In genomic region chr13:100625447-100625846, GRCh38 we compare ENCODE assay signal across 2 cellular contexts.
TF ChIP-seq lines count a peak whose summit lies in the region.

No MANE protein-coding gene starts in this region.

TF ChIP-seq in WTC11, 78 proteins besides CTCF, POLR2A, EP300 and RAD21:
- TF ChIP-seq JUN (CRISPR knock-in tag; IDR thresholded peaks at IDR 0.05) (no peak), ZBTB43 (CRISPR knock-in tag; IDR thresholded peaks at IDR 0.05) (no peak), ATF1 (CRISPR knock-in tag; IDR thresholded peaks at IDR 0.05) (no peak), ZNF232 (CRISPR knock-in tag; IDR thresholded peaks at IDR 0.05) (no peak), SOX15 (CRISPR knock-in tag; IDR thresholded peaks at IDR 0.05) (no peak), SP1 (CRISPR knock-in tag; conservative IDR thresholded peaks at IDR 0.05) (no peak), HMGXB4 (CRISPR knock-in tag; IDR thresholded peaks at IDR 0.05) (no peak), SMAD4 (CRISPR knock-in tag; IDR thresholded peaks at IDR 0.05) (no peak), TP53 (CRISPR knock-in tag; IDR thresholded peaks at IDR 0.05) (no peak), ZNF219 (CRISPR knock-in tag; IDR thresholded peaks at IDR 0.05; ENCODE audit: borderline replicate concordance) (no peak)
- TF ChIP-seq, protein P1, sequence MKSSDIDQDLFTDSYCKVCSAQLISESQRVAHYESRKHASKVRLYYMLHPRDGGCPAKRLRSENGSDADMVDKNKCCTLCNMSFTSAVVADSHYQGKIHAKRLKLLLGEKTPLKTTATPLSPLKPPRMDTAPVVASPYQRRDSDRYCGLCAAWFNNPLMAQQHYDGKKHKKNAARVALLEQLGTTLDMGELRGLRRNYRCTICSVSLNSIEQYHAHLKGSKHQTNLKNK (CRISPR knock-in tag; IDR thresholded peaks at IDR 0.05), result no peak

TF ChIP-seq in endothelial cell of umbilical vein, 7 proteins besides CTCF, POLR2A, EP300 and RAD21:
- no peak for TF ChIP-seq JUN (IDR thresholded peaks at IDR 0.05; ENCODE audit: borderline replicate concordance, insufficient read depth, insufficient read length, low read depth)
- TF ChIP-seq MYC (IDR thresholded peaks at IDR 0.05; ENCODE audit: low read depth, low read length), result no peak
- no peak for TF ChIP-seq MAX (IDR thresholded peaks at IDR 0.05; ENCODE audit: insufficient read depth, insufficient read length)
